Comparison of ENCODE assay signal across 27 cellular contexts in the genomic region with DNA sequence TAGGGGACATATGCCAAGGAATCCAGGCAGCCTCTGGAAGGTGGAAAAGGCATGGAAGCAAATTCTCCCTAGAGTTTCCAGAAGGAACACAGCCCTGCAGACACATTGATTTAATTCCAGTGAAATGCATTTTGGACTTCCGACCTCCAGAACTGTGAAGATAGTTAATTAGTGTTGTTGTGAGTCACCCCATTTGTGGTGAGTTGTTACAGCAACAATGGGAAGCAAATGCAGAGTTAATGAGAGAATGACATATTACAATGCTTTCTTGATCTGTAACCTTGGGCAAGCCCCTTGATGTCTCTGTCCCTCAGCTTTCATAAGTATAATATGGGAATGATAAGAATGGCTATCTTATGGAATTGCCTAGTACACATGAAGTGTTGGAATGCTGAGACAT.
"Had no signal": no experiment of that assay in that cellular context is flagged by ENCODE, and none has a peak within 500 bp of the region (broad histone marks: within the 10 kb centered on the region; RNA-seq: fewer than 3 reads in every experiment).

No MANE protein-coding gene starts in this region.

- H3K4me3 Mint-ChIP-seq: natural killer cell treated with Interleukin-12 subunit alpha and Interleukin-12 subunit beta and Interleukin-15 and Interleukin-18, amount 100 ng/mL, for 72 hours; nephron progenitor cell; neural crest cell; stimulated activated effector memory CD8-positive, alpha-beta T cell treated with anti-CD3 and anti-CD28 coated beads, Interleukin-12 subunit alpha, Interleukin-12 subunit beta, amount 100 ng/mL, for 72 hours; stimulated activated naive B cell treated with anti-CD40 and anti-IgM and Interleukin-4, amounts not matched to agents 10 μg/mL and 1 μg/mL and 100 μg/mL, for 72 hours; stimulated activated naive CD8-positive, alpha-beta T cell treated with anti-CD3 and anti-CD28 coated beads, Interleukin-15, Interleukin-2, amounts not matched to agents 100 ng/mL and 50 ng/mL, for 24 hours had no signal

- ATAC-seq: natural killer cell treated with Interleukin-12 subunit alpha and Interleukin-12 subunit beta and Interleukin-15 and Interleukin-18, amount 100 ng/mL, for 72 hours; pancreas; right cardiac atrium; right lobe of liver; stimulated activated effector memory CD8-positive, alpha-beta T cell treated with anti-CD3 and anti-CD28 coated beads, Interleukin-12 subunit alpha, Interleukin-12 subunit beta, amount 100 ng/mL, for 72 hours had no signal

- H3K27me3 ChIP-seq: pancreas, right lobe of liver, stomach, thyroid gland, tibial nerve, upper lobe of left lung, vagina had no signal

- H3K36me3 ChIP-seq: neutrophil, pancreas, prostate gland, right lobe of liver, sigmoid colon, stomach, thoracic aorta, thyroid gland, tibial nerve, upper lobe of left lung, vagina had no signal

- H3K4me1 Mint-ChIP-seq: stimulated activated naive B cell treated with anti-CD40 and anti-IgM and Interleukin-4, amounts not matched to agents 10 μg/mL and 1 μg/mL and 100 μg/mL, for 72 hours had no signal

- FAIRE-seq: pancreas, small intestine, urothelium cell line had no signal

- DNase-seq: nephron progenitor cell; nucleus accumbens; pancreas; right cardiac atrium; right lobe of liver; sigmoid colon; small intestine; stimulated activated CD4-positive, alpha-beta T cell treated with anti-CD3 and anti-CD28 coated beads, Interleukin-15, amount 100 ng/mL, for 24 hours; stimulated activated CD4-positive, alpha-beta T cell treated with anti-CD3 and anti-CD28 coated beads, Interleukin-2, amount 100 ng/mL, for 24 hours; stimulated activated CD4-positive, alpha-beta T cell treated with anti-CD3 and anti-CD28 coated beads, Interleukin-2, amount 100 ng/mL, for 48 hours; stimulated activated CD4-positive, alpha-beta T cell treated with anti-CD3 and anti-CD28 coated beads, Interleukin-4, amount 100 ng/mL, for 24 hours; stimulated activated naive B cell treated with anti-CD40 and anti-IgM and Interleukin-4, amounts not matched to agents 10 μg/mL and 1 μg/mL and 100 μg/mL, for 72 hours; stimulated activated naive CD4-positive, alpha-beta T cell treated with Interleukin-2 at 50 U/mL for 16 hours; stomach; thyroid gland; trophoblast cell; upper lobe of left lung had no signal

- H3K27ac Mint-ChIP-seq: natural killer cell treated with Interleukin-12 subunit alpha and Interleukin-12 subunit beta and Interleukin-15 and Interleukin-18, amount 100 ng/mL, for 72 hours; nephron progenitor cell; stimulated activated effector memory CD8-positive, alpha-beta T cell treated with anti-CD3 and anti-CD28 coated beads, Interleukin-12 subunit alpha, Interleukin-12 subunit beta, amount 100 ng/mL, for 72 hours; stimulated activated naive B cell treated with anti-CD40 and anti-IgM and Interleukin-4, amounts not matched to agents 10 μg/mL and 1 μg/mL and 100 μg/mL, for 72 hours; stimulated activated naive CD8-positive, alpha-beta T cell treated with anti-CD3 and anti-CD28 coated beads, Interleukin-15, Interleukin-2, amounts not matched to agents 100 ng/mL and 50 ng/mL, for 24 hours had no signal

- H3K9me3 Mint-ChIP-seq: natural killer cell treated with Interleukin-12 subunit alpha and Interleukin-12 subunit beta and Interleukin-15 and Interleukin-18, amount 100 ng/mL, for 72 hours; nephron progenitor cell; neural crest cell; stimulated activated effector memory CD8-positive, alpha-beta T cell treated with anti-CD3 and anti-CD28 coated beads, Interleukin-12 subunit alpha, Interleukin-12 subunit beta, amount 100 ng/mL, for 72 hours; stimulated activated naive CD8-positive, alpha-beta T cell treated with anti-CD3 and anti-CD28 coated beads, Interleukin-15, Interleukin-2, amounts not matched to agents 100 ng/mL and 50 ng/mL, for 24 hours had no signal

- H3K4me1 ChIP-seq: prostate gland, right lobe of liver, sigmoid colon, thyroid gland, tibial nerve, vagina had no signal

- H3K36me3 Mint-ChIP-seq: natural killer cell treated with Interleukin-12 subunit alpha and Interleukin-12 subunit beta and Interleukin-15 and Interleukin-18, amount 100 ng/mL, for 72 hours; stimulated activated effector memory CD8-positive, alpha-beta T cell treated with anti-CD3 and anti-CD28 coated beads, Interleukin-12 subunit alpha, Interleukin-12 subunit beta, amount 100 ng/mL, for 72 hours; stimulated activated naive B cell treated with anti-CD40 and anti-IgM and Interleukin-4, amounts not matched to agents 10 μg/mL and 1 μg/mL and 100 μg/mL, for 72 hours had no signal

- H3K4me3 ChIP-seq: pancreas, prostate gland, right lobe of liver, sigmoid colon, stomach, thoracic aorta, thyroid gland, tibial nerve, upper lobe of left lung, vagina had no signal

- H3K27ac ChIP-seq: neutrophil, pancreas, prostate gland, right lobe of liver, sigmoid colon, stomach, thoracic aorta, thyroid gland, tibial nerve, upper lobe of left lung, vagina had no signal

- H3K9me3 ChIP-seq: neutrophil, pancreas, prostate gland, right lobe of liver, sigmoid colon, stomach, thoracic aorta, thyroid gland, tibial nerve, upper lobe of left lung, vagina had no signal
